ENCODE assay signal across 1 cellular context in the genomic region with DNA sequence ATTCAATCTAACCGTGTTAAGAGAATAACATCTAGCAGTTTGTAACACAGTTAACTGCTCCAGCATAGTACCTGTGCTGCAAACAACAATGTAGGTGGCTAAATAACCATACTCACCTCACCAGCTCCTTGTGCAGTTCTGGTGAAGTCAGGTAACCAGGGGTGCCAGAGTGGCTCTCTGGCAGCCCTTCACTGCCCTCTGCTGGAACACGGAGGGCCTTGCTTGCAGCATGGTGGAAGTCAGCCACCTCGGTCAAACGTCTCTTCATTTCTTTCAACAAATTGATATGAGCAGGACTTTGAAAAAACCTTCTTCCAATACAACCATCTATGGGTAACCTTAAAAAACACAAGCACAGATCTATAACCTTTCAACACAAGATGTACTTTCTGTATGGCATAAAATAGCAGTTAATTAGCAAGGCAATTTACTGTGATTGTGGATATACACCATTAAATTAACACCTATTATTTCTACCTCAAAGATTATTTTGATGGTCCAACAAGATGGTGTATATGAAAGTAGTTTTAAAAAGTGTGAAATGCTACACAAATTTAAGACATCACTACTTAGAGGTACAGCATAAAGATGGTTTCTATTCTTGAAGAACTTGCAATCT.
TF ChIP-seq lines count a peak whose summit lies in the region.

No MANE protein-coding gene starts in this region.

TF ChIP-seq in K562, 482 proteins besides CTCF, POLR2A, EP300 and RAD21 (continued from another document):
- TF ChIP-seq, protein P1, sequence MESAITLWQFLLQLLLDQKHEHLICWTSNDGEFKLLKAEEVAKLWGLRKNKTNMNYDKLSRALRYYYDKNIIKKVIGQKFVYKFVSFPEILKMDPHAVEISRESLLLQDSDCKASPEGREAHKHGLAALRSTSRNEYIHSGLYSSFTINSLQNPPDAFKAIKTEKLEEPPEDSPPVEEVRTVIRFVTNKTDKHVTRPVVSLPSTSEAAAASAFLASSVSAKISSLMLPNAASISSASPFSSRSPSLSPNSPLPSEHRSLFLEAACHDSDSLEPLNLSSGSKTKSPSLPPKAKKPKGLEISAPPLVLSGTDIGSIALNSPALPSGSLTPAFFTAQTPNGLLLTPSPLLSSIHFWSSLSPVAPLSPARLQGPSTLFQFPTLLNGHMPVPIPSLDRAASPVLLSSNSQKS (CRISPR knock-in tag; IDR thresholded peaks at IDR 0.05): no peak
- TF ChIP-seq CBX2 (IDR thresholded peaks at IDR 0.05; ENCODE audit: insufficient read depth, low read length, poor library complexity, severe bottlenecking) (no peak), SMC3 (conservative IDR thresholded peaks at IDR 0.05; ENCODE audit: insufficient read depth, low read depth, low read length) (peak; percentile 59), PCBP1 (IDR thresholded peaks at IDR 0.05; ENCODE audit: low read depth, low read length, poor library complexity, severe bottlenecking) (no peak), RFX7 (CRISPR knock-in tag; IDR thresholded peaks at IDR 0.05) (no peak)
